In genomic region chr6:70413114-70413828, GRCh38 we compare ENCODE assay signal across 8 cellular contexts. TPM values are rescaled to one million over a fixed set of nuclear protein-coding genes. Genes with fewer than 3 reads are reported as not detected.
A peak's percentile ranks its signal among the peaks of the same experiment; 100 is the strongest.
DNase-seq lines count a peak whose midpoint lies in the region; ATAC-seq and TF ChIP-seq lines count a peak whose summit lies in the region.

Gene FAM135A (plus strand): TSS chr6:70413508. CDS start chr6:70428343, 14,835 bp downstream.

- no peaks in the 10 kb centered on the region for H3K9me3 Mint-ChIP-seq in activated CD4-positive, alpha-beta T cell treated with anti-CD3 and anti-CD28 coated beads, Interleukin-2, amount 10 ng/mL, durations not matched to agents 24 days and 14 days

- peak within 1 kb of the TSS; percentile 76 for H3K4me3 ChIP-seq in coronary artery

- H3K4me1 Mint-ChIP-seq in activated CD4-positive, alpha-beta T cell treated with anti-CD3 and anti-CD28 coated beads, Interleukin-2, amount 10 ng/mL, durations not matched to agents 24 days and 14 days = peaks cover 27% of the 10 kb centered on the region

- peak; percentile 88 for TF ChIP-seq POLR2A in GM19193 (IDR thresholded peaks at IDR 0.05; ENCODE audit: extremely low read depth, insufficient read depth, insufficient read length)

- DNase-seq in Ammon's horn (ENCODE audit: low spot score) (peak; percentile 98), NCI-H510A treated with DMSO at 0.1 percent for 48 hours (lab: John Stamatoyannopoulos, UW) (peak; percentile 86), coronary artery (ENCODE audit: low spot score) (peak; percentile 97), left colon (peak; percentile 99)
- DNase-seq in activated CD4-positive, alpha-beta T cell treated with anti-CD3 and anti-CD28 coated beads, Interleukin-2, amount 10 ng/mL, durations not matched to agents 24 days and 14 days = peak; percentile 98
- peak; percentile 97 for DNase-seq in stimulated activated CD4-positive, alpha-beta T cell treated with anti-CD3 and anti-CD28 coated beads, Interleukin-1b, Interleukin-23, amount 100 ng/mL, for 48 hours

- peak within 1 kb of the TSS; percentile 87 for H3K27ac Mint-ChIP-seq in activated CD4-positive, alpha-beta T cell treated with anti-CD3 and anti-CD28 coated beads, Interleukin-2, amount 10 ng/mL, durations not matched to agents 24 days and 14 days

- H3K27ac ChIP-seq in coronary artery = peak within 1 kb of the TSS; percentile 84 to 92

- ATAC-seq in HG03439 (IDR thresholded peaks at IDR 0.05; ENCODE audit: unreplicated experiment) (peak; percentile 88), left colon (peak; percentile 90)

- TF ChIP-seq CTCF in coronary artery (IDR thresholded peaks at IDR 0.05) = no peak

- intact Hi-C loops in activated CD4-positive, alpha-beta T cell treated with anti-CD3 and anti-CD28 coated beads, Interleukin-2, amount 10 ng/mL, durations not matched to agents 24 days and 14 days (cut with micrococcal nuclease) = loop anchor here (1.0 to 10.0 kb wide), 5 partner anchors 154 to 872 kb away; partner anchors contain the start of genes LMBRD1, OGFRL1, SDHAF4 and SMAP1
- intact Hi-C loops in left colon (cut with DNase I, micrococcal nuclease) = loop anchor here in 1 of 2 donors (5.0 kb wide), 1 partner anchor 254 kb away; the partner anchor contains the start of gene SMAP1

- H3K27me3 Mint-ChIP-seq in activated CD4-positive, alpha-beta T cell treated with anti-CD3 and anti-CD28 coated beads, Interleukin-2, amount 10 ng/mL, durations not matched to agents 24 days and 14 days = peaks cover 7% of the 10 kb centered on the region

- peaks cover 6% of the 10 kb centered on the region for H3K36me3 Mint-ChIP-seq in activated CD4-positive, alpha-beta T cell treated with anti-CD3 and anti-CD28 coated beads, Interleukin-2, amount 10 ng/mL, durations not matched to agents 24 days and 14 days (ENCODE audit: low read depth)

- H3K4me3 Mint-ChIP-seq in activated CD4-positive, alpha-beta T cell treated with anti-CD3 and anti-CD28 coated beads, Interleukin-2, amount 10 ng/mL, durations not matched to agents 24 days and 14 days = peak within 1 kb of the TSS; percentile 92

RNA-seq across cellular contexts. Expression of gene FAM135A, which starts in this region (rescaled TPM):
- 7.7 and 10.5 TPM in 2 replicates for total RNA-seq in activated CD4-positive, alpha-beta T cell treated with anti-CD3 and anti-CD28 coated beads, Interleukin-2, amount 10 ng/mL, durations not matched to agents 24 days and 14 days
- total RNA-seq in left colon = 10 to 100 TPM; 54.4 to 68.4 TPM

Comparison
In these comparisons a context has a peak if more than half of its experiments do, and no peak if none do; other contexts are left out.
1. Peak in every context shown above with its lines: DNase-seq, ATAC-seq, H3K4me3 ChIP-seq and H3K27ac ChIP-seq.